In the genomic region with DNA sequence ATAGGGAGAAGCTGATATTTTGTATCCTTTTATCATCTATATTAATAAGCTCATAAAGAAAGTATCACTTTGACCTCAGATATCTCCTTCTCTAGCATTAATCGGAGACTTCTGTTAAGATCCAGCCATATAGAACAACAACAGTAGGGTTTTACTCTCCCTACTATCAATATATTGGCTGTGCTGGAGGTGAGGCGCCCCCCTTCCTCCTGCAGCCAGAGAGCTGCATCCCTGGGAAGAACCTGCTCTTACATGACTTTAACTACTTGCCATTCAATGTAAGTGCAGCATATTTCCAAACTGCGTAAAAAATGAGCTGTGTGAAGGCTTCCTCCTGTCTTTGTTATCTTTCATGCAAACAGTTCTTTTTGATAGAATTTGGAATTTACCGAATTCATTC, we compare ENCODE assay signal across 1 cellular context.
TF ChIP-seq lines count a peak whose summit lies in the region.

No MANE protein-coding gene starts in this region.

TF ChIP-seq in WTC11, 78 proteins besides CTCF, POLR2A, EP300 and RAD21 (continued from another document):
- TF ChIP-seq, protein P1, sequence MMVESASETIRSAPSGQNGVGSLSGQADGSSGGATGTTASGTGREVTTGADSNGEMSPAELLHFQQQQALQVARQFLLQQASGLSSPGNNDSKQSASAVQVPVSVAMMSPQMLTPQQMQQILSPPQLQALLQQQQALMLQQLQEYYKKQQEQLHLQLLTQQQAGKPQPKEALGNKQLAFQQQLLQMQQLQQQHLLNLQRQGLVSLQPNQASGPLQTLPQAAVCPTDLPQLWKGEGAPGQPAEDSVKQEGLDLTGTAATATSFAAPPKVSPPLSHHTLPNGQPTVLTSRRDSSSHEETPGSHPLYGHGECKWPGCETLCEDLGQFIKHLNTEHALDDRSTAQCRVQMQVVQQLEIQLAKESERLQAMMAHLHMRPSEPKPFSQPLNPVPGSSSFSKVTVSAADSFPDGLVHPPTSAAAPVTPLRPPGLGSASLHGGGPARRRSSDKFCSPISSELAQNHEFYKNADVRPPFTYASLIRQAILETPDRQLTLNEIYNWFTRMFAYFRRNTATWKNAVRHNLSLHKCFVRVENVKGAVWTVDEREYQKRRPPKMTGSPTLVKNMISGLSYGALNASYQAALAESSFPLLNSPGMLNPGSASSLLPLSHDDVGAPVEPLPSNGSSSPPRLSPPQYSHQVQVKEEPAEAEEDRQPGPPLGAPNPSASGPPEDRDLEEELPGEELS (CRISPR knock-in tag; IDR thresholded peaks at IDR 0.05), result no peak
- TF ChIP-seq, protein P2, sequence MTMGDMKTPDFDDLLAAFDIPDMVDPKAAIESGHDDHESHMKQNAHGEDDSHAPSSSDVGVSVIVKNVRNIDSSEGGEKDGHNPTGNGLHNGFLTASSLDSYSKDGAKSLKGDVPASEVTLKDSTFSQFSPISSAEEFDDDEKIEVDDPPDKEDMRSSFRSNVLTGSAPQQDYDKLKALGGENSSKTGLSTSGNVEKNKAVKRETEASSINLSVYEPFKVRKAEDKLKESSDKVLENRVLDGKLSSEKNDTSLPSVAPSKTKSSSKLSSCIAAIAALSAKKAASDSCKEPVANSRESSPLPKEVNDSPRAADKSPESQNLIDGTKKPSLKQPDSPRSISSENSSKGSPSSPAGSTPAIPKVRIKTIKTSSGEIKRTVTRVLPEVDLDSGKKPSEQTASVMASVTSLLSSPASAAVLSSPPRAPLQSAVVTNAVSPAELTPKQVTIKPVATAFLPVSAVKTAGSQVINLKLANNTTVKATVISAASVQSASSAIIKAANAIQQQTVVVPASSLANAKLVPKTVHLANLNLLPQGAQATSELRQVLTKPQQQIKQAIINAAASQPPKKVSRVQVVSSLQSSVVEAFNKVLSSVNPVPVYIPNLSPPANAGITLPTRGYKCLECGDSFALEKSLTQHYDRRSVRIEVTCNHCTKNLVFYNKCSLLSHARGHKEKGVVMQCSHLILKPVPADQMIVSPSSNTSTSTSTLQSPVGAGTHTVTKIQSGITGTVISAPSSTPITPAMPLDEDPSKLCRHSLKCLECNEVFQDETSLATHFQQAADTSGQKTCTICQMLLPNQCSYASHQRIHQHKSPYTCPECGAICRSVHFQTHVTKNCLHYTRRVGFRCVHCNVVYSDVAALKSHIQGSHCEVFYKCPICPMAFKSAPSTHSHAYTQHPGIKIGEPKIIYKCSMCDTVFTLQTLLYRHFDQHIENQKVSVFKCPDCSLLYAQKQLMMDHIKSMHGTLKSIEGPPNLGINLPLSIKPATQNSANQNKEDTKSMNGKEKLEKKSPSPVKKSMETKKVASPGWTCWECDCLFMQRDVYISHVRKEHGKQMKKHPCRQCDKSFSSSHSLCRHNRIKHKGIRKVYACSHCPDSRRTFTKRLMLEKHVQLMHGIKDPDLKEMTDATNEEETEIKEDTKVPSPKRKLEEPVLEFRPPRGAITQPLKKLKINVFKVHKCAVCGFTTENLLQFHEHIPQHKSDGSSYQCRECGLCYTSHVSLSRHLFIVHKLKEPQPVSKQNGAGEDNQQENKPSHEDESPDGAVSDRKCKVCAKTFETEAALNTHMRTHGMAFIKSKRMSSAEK (CRISPR knock-in tag; IDR thresholded peaks at IDR 0.05; ENCODE audit: borderline replicate concordance), result no peak
- no peak for TF ChIP-seq ARID4B (CRISPR knock-in tag; IDR thresholded peaks at IDR 0.05; ENCODE audit: borderline replicate concordance)
- TF ChIP-seq KAT7 (CRISPR knock-in tag; IDR thresholded peaks at IDR 0.05; ENCODE audit: borderline replicate concordance), result no peak
- TF ChIP-seq MYBL2 (CRISPR knock-in tag; IDR thresholded peaks at IDR 0.05), result no peak
- no peak for TF ChIP-seq GABPB1 (CRISPR knock-in tag; IDR thresholded peaks at IDR 0.05)
- TF ChIP-seq EMX1 (CRISPR knock-in tag; IDR thresholded peaks at IDR 0.05), result no peak
- TF ChIP-seq ZNF416 (CRISPR knock-in tag; IDR thresholded peaks at IDR 0.05), result no peak
- no peak for TF ChIP-seq USF2 (CRISPR knock-in tag; IDR thresholded peaks at IDR 0.05)
